Comparison of ENCODE assay signal across 8 cellular contexts in genomic region chr5:73436535-73437125, GRCh38. TPM values are rescaled to one million over a fixed set of nuclear protein-coding genes. Genes with fewer than 3 reads are reported as not detected.
DNase-seq lines count a peak whose midpoint lies in the region; ATAC-seq, FAIRE-seq and TF ChIP-seq lines count a peak whose summit lies in the region.

No MANE protein-coding gene starts in this region.

- H3K9ac ChIP-seq in astrocyte (ENCODE audit: low read length) (peak overlapping the region; percentile 84), keratinocyte (ENCODE audit: control insufficient read depth, extremely low read depth, insufficient read depth, low read length) (peak overlapping the region; percentile 69)

- no peak overlapping the region for H3K27ac Mint-ChIP-seq in activated CD4-positive, alpha-beta T cell treated with anti-CD3 and anti-CD28 coated beads, Interleukin-2, amount 10 ng/mL, durations not matched to agents 24 days and 14 days
- H3K27ac Mint-ChIP-seq in astrocyte (ENCODE audit: unreplicated experiment) = no peak overlapping the region
- no peak overlapping the region for H3K27ac Mint-ChIP-seq in immature natural killer cell

- TF ChIP-seq CTCF in astrocyte (IDR thresholded peaks at IDR 0.05; ENCODE audit: insufficient read depth, low read depth, low read length) = no peak
- no peak for TF ChIP-seq CTCF in keratinocyte (optimal IDR thresholded peaks at IDR 0.05 in 1 of 3, IDR thresholded peaks at IDR 0.05 in 1 of 3, conservative IDR thresholded peaks at IDR 0.05 in 1 of 3; ENCODE audit: extremely low read depth in 1 of 3, insufficient read depth in 2 of 3, low read length in 3 of 3)

- peak overlapping the region; percentile 77 for H2AFZ ChIP-seq in astrocyte (ENCODE audit: low read depth, low read length)
- peak overlapping the region; percentile 78 for H2AFZ ChIP-seq in keratinocyte (ENCODE audit: control insufficient read depth, low read length)

- peak; percentile 60 for DNase-seq in activated CD4-positive, alpha-beta T cell treated with anti-CD3 and anti-CD28 coated beads, Interleukin-2, amount 10 ng/mL, durations not matched to agents 24 days and 14 days
- DNase-seq in activated CD4-positive, alpha-beta T cell treated with anti-CD3 and anti-CD28 coated beads for 48 hours = no peak
- DNase-seq in astrocyte (ENCODE audit: low read depth) (no peak), keratinocyte (ENCODE audit: low read depth, low spot score) (no peak), immature natural killer cell (no peak), HuH-7.5 (ENCODE audit: low spot score) (no peak)
- DNase-seq in stimulated activated naive CD8-positive, alpha-beta T cell treated with anti-CD3 and anti-CD28 coated beads, Interleukin-15, Interleukin-2, amounts not matched to agents 100 U/mL and 50 U/mL, for 24 hours = no peak

- H3K9me1 ChIP-seq in keratinocyte (ENCODE audit: control insufficient read depth, extremely low read depth, insufficient read depth, low read length) = no peaks in the 10 kb centered on the region

- peaks cover 4% of the 10 kb centered on the region for H3K36me3 Mint-ChIP-seq in activated CD4-positive, alpha-beta T cell treated with anti-CD3 and anti-CD28 coated beads, Interleukin-2, amount 10 ng/mL, durations not matched to agents 24 days and 14 days (ENCODE audit: low read depth)
- H3K36me3 Mint-ChIP-seq in astrocyte (ENCODE audit: low read depth, unreplicated experiment) (no peaks in the 10 kb centered on the region), immature natural killer cell (peaks cover 0 to 3% (median 0%) of the 10 kb centered on the region in 3 donors)

- H3K9me3 ChIP-seq in astrocyte (ENCODE audit: insufficient read depth, low read depth, low read length) (no peaks in the 10 kb centered on the region), keratinocyte (ENCODE audit: control insufficient read depth, low read depth, low read length) (no peaks in the 10 kb centered on the region)

- H3K9me3 Mint-ChIP-seq in activated CD4-positive, alpha-beta T cell treated with anti-CD3 and anti-CD28 coated beads, Interleukin-2, amount 10 ng/mL, durations not matched to agents 24 days and 14 days = peaks cover 15% of the 10 kb centered on the region
- H3K9me3 Mint-ChIP-seq in astrocyte (ENCODE audit: unreplicated experiment) = peaks cover 8% of the 10 kb centered on the region
- peaks cover 0 to 9% (median 3%) of the 10 kb centered on the region in 6 donors for H3K9me3 Mint-ChIP-seq in immature natural killer cell

- H4K20me1 ChIP-seq in astrocyte (ENCODE audit: insufficient read depth, low read length) (no peaks in the 10 kb centered on the region), keratinocyte (ENCODE audit: control insufficient read depth, extremely low read depth, insufficient read depth, low read length) (no peaks in the 10 kb centered on the region)

- FAIRE-seq in astrocyte (lab: Jason Lieb, UNC) (no peak), keratinocyte (lab: Jason Lieb, UNC) (no peak)

- peak overlapping the region; percentile 88 for H3K4me2 ChIP-seq in astrocyte (ENCODE audit: low read length)
- H3K4me2 ChIP-seq in keratinocyte (ENCODE audit: control insufficient read depth, extremely low read depth, insufficient read depth, low read depth, low read length) = peak overlapping the region; percentile 94

- intact Hi-C loops in activated CD4-positive, alpha-beta T cell treated with anti-CD3 and anti-CD28 coated beads, Interleukin-2, amount 10 ng/mL, durations not matched to agents 24 days and 14 days (cut with micrococcal nuclease) = loop anchor here (2.0 to 5.0 kb wide), 2 partner anchors 14 to 54 kb away; no protein-coding TSS in a partner anchor

- H3K27ac ChIP-seq in astrocyte (ENCODE audit: low read depth, low read length) (peak overlapping the region; percentile 87), keratinocyte (ENCODE audit: control insufficient read depth, insufficient read depth, low read length) (no peak overlapping the region)

- dilution Hi-C loops in keratinocyte (cut with MboI; ENCODE audit: extremely low pct_ligation_motif_present, low sequenced_read_pairs) = no loop called here

- peak; percentile 32 for ATAC-seq in stimulated activated naive CD8-positive, alpha-beta T cell treated with anti-CD3 and anti-CD28 coated beads, Interleukin-15, Interleukin-2, amounts not matched to agents 100 U/mL and 50 U/mL, for 24 hours
- ATAC-seq in GM19328 (IDR thresholded peaks at IDR 0.05; ENCODE audit: unreplicated experiment) = no peak

- H3K27me3 Mint-ChIP-seq in activated CD4-positive, alpha-beta T cell treated with anti-CD3 and anti-CD28 coated beads, Interleukin-2, amount 10 ng/mL, durations not matched to agents 24 days and 14 days = peaks cover 78% of the 10 kb centered on the region
- H3K27me3 Mint-ChIP-seq in astrocyte (ENCODE audit: low read depth, unreplicated experiment) (peaks cover 76% of the 10 kb centered on the region), immature natural killer cell (ENCODE audit: low read depth in 3 of 3) (peaks cover 41 to 69% (median 52%) of the 10 kb centered on the region in 3 donors)

- H3K79me2 ChIP-seq in astrocyte (ENCODE audit: insufficient read depth, low read length) (peaks cover 12% of the 10 kb centered on the region), keratinocyte (ENCODE audit: control insufficient read depth, insufficient read depth, low read length) (no peaks in the 10 kb centered on the region)

- peaks cover 31% of the 10 kb centered on the region for H3K4me1 ChIP-seq in astrocyte (ENCODE audit: insufficient read depth, low read length)
- peaks cover 21% of the 10 kb centered on the region for H3K4me1 ChIP-seq in keratinocyte (ENCODE audit: control insufficient read depth, extremely low read depth, insufficient read depth, low read length)

- no peaks in the 10 kb centered on the region for H3K27me3 ChIP-seq in astrocyte (ENCODE audit: insufficient read depth, low read length)
- peaks cover 22% of the 10 kb centered on the region for H3K27me3 ChIP-seq in keratinocyte (ENCODE audit: control insufficient read depth, extremely low read depth, insufficient read depth, low read length)

- no peaks in the 10 kb centered on the region for H3K36me3 ChIP-seq in astrocyte (ENCODE audit: insufficient read depth, low read length)
- no peaks in the 10 kb centered on the region for H3K36me3 ChIP-seq in keratinocyte (ENCODE audit: control insufficient read depth in 2 of 2, extremely low read depth in 1 of 2, insufficient read depth in 2 of 2, low read length in 2 of 2)

- H3K4me1 Mint-ChIP-seq in activated CD4-positive, alpha-beta T cell treated with anti-CD3 and anti-CD28 coated beads, Interleukin-2, amount 10 ng/mL, durations not matched to agents 24 days and 14 days = peaks cover 6% of the 10 kb centered on the region
- H3K4me1 Mint-ChIP-seq in astrocyte (ENCODE audit: low read depth, unreplicated experiment) = peaks cover 11% of the 10 kb centered on the region
- H3K4me1 Mint-ChIP-seq in immature natural killer cell = peaks cover 0 to 2% of the 10 kb centered on the region in 2 donors

- H3K4me3 Mint-ChIP-seq in activated CD4-positive, alpha-beta T cell treated with anti-CD3 and anti-CD28 coated beads, Interleukin-2, amount 10 ng/mL, durations not matched to agents 24 days and 14 days = no peak overlapping the region
- H3K4me3 Mint-ChIP-seq in astrocyte (ENCODE audit: unreplicated experiment) (no peak overlapping the region), immature natural killer cell (peak overlapping the region in 2 of 5 donors; percentile 10 to 44)

- H3K4me3 ChIP-seq in astrocyte (ENCODE audit: insufficient read depth, low read depth, low read length) (peak overlapping the region; percentile 45), keratinocyte (ENCODE audit: control insufficient read depth in 2 of 3, extremely low read depth in 1 of 3, insufficient read depth in 2 of 3, low read depth in 1 of 3, low read length in 3 of 3) (peak overlapping the region; percentile 20 to 47 (median 40))

RNA-seq across cellular contexts. Expression of gene FOXD1, which starts 11.9 kb away (rescaled TPM):
- 0.09 and 0.14 TPM in 2 replicates for total RNA-seq in activated CD4-positive, alpha-beta T cell treated with anti-CD3 and anti-CD28 coated beads, Interleukin-2, amount 10 ng/mL, durations not matched to agents 24 days and 14 days
- total RNA-seq in astrocyte = 13.5 and 16.9 TPM in 2 replicates
- polyA plus RNA-seq in keratinocyte (2.9 to 11.9 TPM (median 7.0 TPM) in 3 replicates), immature natural killer cell (not detected)
- polyA plus RNA-seq in keratinocyte (2011; ENCODE audit: low read depth) = 2.5 TPM
- polyA plus RNA-seq in keratinocyte (2011; cell fraction: cytosol; rRNA removed) = 4.1 and 5.5 TPM in 2 replicates
- 5.3 and 6.7 TPM in 2 replicates for polyA plus RNA-seq in keratinocyte (2011; cell fraction: nucleus; rRNA removed)
- 6.9 and 22.6 TPM in 2 replicates for polyA plus RNA-seq in keratinocyte (2012; ENCODE audit: low replicate concordance)
- 1.3 to 6.3 TPM (median 1.9 TPM) in 3 replicates for polyA minus RNA-seq in keratinocyte
- polyA minus RNA-seq in keratinocyte (2011; cell fraction: cytosol; rRNA and poly(A)+ RNA removed) = 9.2 TPM
- 2.4 and 2.7 TPM in 2 replicates for polyA minus RNA-seq in keratinocyte (2011; cell fraction: nucleus; rRNA and poly(A)+ RNA removed)

Comparison
In these comparisons a context has a peak if more than half of its experiments do, and no peak if none do; other contexts are left out.
1. RNA of gene FOXD1, which starts 11.9 kb away (total RNA-seq): 13.5 to 16.9 TPM in astrocyte; 0.09 to 0.14 TPM in activated CD4-positive, alpha-beta T cell treated with anti-CD3 and anti-CD28 coated beads, Interleukin-2, amount 10 ng/mL, durations not matched to agents 24 days and 14 days; every median in the first group is over 10 times any median in the second.